Comparison of ENCODE assay signal across 8 cellular contexts in the genomic region with DNA sequence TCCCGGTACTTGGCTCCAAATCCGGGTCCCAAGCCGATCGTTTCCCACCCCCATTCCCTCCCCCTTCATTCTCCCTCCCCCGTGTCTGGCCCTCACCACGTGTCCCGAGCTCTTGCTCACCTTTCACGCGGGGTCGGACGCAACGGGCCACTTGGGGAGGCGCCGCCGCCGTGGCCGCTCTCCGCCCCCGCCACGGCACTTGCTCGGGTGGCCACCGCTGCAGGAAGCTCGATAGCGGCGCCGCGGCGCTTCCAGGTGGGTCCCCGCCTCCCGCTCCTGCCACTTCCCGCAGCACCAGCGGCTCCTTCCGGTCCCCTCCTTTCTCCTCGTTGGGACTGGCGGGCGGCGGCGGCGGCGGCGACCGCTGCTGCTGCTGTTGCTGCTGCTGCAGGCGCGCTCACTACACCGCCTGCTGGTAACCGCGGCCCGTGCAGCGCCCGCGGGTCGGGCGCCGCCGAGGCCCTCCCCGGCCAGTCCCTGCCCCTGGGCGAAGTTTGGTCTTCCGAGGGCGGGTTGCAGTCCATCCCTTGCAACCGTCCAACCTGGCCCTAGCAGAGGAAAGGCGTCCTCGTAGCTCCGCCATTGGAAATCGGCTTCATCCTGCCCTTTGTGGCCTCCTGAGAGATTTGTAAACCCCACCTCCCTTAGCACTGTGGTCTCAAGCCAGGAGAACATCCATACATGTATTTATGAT. TPM values are rescaled to one million over a fixed set of nuclear protein-coding genes. Genes with fewer than 3 reads are reported as not detected.
DNase-seq lines count a peak whose midpoint lies in the region; ATAC-seq and TF ChIP-seq lines count a peak whose summit lies in the region.

No MANE protein-coding gene starts in this region.

- no TSS peak for BruUV-seq in PC-9 (replicated peaks; lab: Mats Ljungman, UMichigan)

- peaks cover 0 to 3% (median 0%) of the 10 kb centered on the region in 7 donors for H3K9me3 Mint-ChIP-seq in naive B cell
- H3K9me3 Mint-ChIP-seq in stimulated activated effector memory CD8-positive, alpha-beta T cell treated with anti-CD3 and anti-CD28 coated beads, Interleukin-12 subunit alpha, Interleukin-12 subunit beta, amount 100 ng/mL, for 72 hours: no peaks in the 10 kb centered on the region

- CTCF ChIA-PET in PC-9 (lab: Charles Lee): interaction anchor here (0.7 kb wide), 1 partner anchor 321 kb away, joined by 8 read pairs; no protein-coding TSS in a partner anchor

- peaks cover 0 to 8% of the 10 kb centered on the region in 2 donors for H3K36me3 Mint-ChIP-seq in naive B cell
- H3K36me3 Mint-ChIP-seq in stimulated activated effector memory CD8-positive, alpha-beta T cell treated with anti-CD3 and anti-CD28 coated beads, Interleukin-12 subunit alpha, Interleukin-12 subunit beta, amount 100 ng/mL, for 72 hours: peaks cover 27% of the 10 kb centered on the region

- H4K20me1 ChIP-seq in DND-41 (ENCODE audit: insufficient read depth, low read length) (peaks cover 31% of the 10 kb centered on the region; the same call in 1 of the 2 replicates), PC-9 (ENCODE audit: insufficient read depth) (peaks cover 37% of the 10 kb centered on the region)

- peak in 2 of 4 donors; percentile 47 to 57 for TF ChIP-seq POLR2A in esophagus squamous epithelium (IDR thresholded peaks at IDR 0.05)

- H3K27ac Mint-ChIP-seq in naive B cell: peak overlapping the region; percentile 97 to 99 (median 98)
- peak overlapping the region; percentile 99 for H3K27ac Mint-ChIP-seq in stimulated activated effector memory CD8-positive, alpha-beta T cell treated with anti-CD3 and anti-CD28 coated beads, Interleukin-12 subunit alpha, Interleukin-12 subunit beta, amount 100 ng/mL, for 72 hours

- H3K9me2 ChIP-seq in PC-9 (ENCODE audit: insufficient read depth): no peaks in the 10 kb centered on the region

- no peaks in the 10 kb centered on the region for H3K27me3 Mint-ChIP-seq in naive B cell

- H3F3A ChIP-seq in PC-9 (ENCODE audit: insufficient read depth, low read depth): peaks cover 21% of the 10 kb centered on the region; the same call in 1 of the 2 replicates

- DNase-seq in DND-41 (peak; percentile 95), KG1 (lab: John Stamatoyannopoulos, UW) (peak; percentile 90), PC-9 (peak; percentile 89 to 93), esophagus squamous epithelium (lab: John Stamatoyannopoulos, UW) (peak; percentile 73), naive B cell (peak; percentile 91)
- peak; percentile 89 to 94 for DNase-seq in activated T-cell treated with anti-CD3 and anti-CD28 coated beads, Interleukin-2, amount 50 U/mL, for 48 hours
- DNase-seq in stimulated activated effector memory CD8-positive, alpha-beta T cell treated with anti-CD3 and anti-CD28 coated beads, Interleukin-12 subunit alpha, Interleukin-12 subunit beta, amount 100 ng/mL, for 72 hours (ENCODE audit: low spot score in 2 of 2): peak; percentile 91 to 94

- H3K27ac ChIP-seq in DND-41 (ENCODE audit: low read length): peak overlapping the region; percentile 94
- H3K27ac ChIP-seq in PC-9: peak overlapping the region; percentile 96
- H3K27ac ChIP-seq in esophagus squamous epithelium: peak overlapping the region; percentile 83 to 96 (median 94)

- H3K79me2 ChIP-seq in DND-41 (ENCODE audit: insufficient read depth, low read length) (peaks cover 47% of the 10 kb centered on the region), PC-9 (ENCODE audit: low read depth) (peaks cover 43% of the 10 kb centered on the region)

- intact Hi-C loops in PC-9 (cut with micrococcal nuclease; ENCODE audit: unreplicated experiment) (loop anchor here (2.0 to 10.0 kb wide), 4 partner anchors 76 to 536 kb away; no protein-coding TSS in a partner anchor), esophagus squamous epithelium (cut with DNase I) (no loop called here)

- POLR2A ChIA-PET in PC-9 (lab: Charles Lee; ENCODE audit: unreplicated experiment): interaction anchor here (0.6 kb wide), 2 partner anchors 390 to 418 kb away, joined by 4 to 18 read pairs; no protein-coding TSS in a partner anchor

- peak overlapping the region; percentile 89 for H3K4me2 ChIP-seq in DND-41 (ENCODE audit: insufficient read depth, low read length)
- H3K4me2 ChIP-seq in PC-9: peak overlapping the region; percentile 84

- 0% methylated on average over 3 to 4 of the region's 64 CpGs for WGBS in esophagus squamous epithelium, 2 donors

- ATAC-seq in DND-41 (ENCODE audit: insufficient read depth, low read depth) (peak; percentile 81), GM21737 (IDR thresholded peaks at IDR 0.05; ENCODE audit: unreplicated experiment) (peak; percentile 70), naive B cell (ENCODE audit: low read depth in 2 of 2) (peak; percentile 65 to 69)
- peak; percentile 84 for ATAC-seq in stimulated activated effector memory CD8-positive, alpha-beta T cell treated with anti-CD3 and anti-CD28 coated beads, Interleukin-12 subunit alpha, Interleukin-12 subunit beta, amount 100 ng/mL, for 72 hours

- H3K9ac ChIP-seq in DND-41 (ENCODE audit: low read depth, low read length): peak overlapping the region; percentile 83

- H2AFZ ChIP-seq in DND-41 (ENCODE audit: low read depth, low read length) (peak overlapping the region; percentile 93), PC-9 (peak overlapping the region; percentile 94)

- H3K9me3 ChIP-seq in DND-41 (ENCODE audit: insufficient read depth, low read length, severe bottlenecking): no peaks in the 10 kb centered on the region
- H3K9me3 ChIP-seq in PC-9 (ENCODE audit: insufficient read depth, low read depth): no peaks in the 10 kb centered on the region
- H3K9me3 ChIP-seq in esophagus squamous epithelium: no peaks in the 10 kb centered on the region

- H3K4me1 Mint-ChIP-seq in naive B cell: peaks cover 26 to 56% (median 36%) of the 10 kb centered on the region in 3 donors
- H3K4me1 Mint-ChIP-seq in stimulated activated effector memory CD8-positive, alpha-beta T cell treated with anti-CD3 and anti-CD28 coated beads, Interleukin-12 subunit alpha, Interleukin-12 subunit beta, amount 100 ng/mL, for 72 hours: peaks cover 34% of the 10 kb centered on the region

- peaks cover 47% of the 10 kb centered on the region for H3K4me1 ChIP-seq in DND-41 (ENCODE audit: insufficient read depth, low read length)
- H3K4me1 ChIP-seq in PC-9 (replicated peaks; ENCODE audit: insufficient read depth): peaks cover 32% of the 10 kb centered on the region
- peaks cover 9 to 53% (median 26%) of the 10 kb centered on the region in 3 donors for H3K4me1 ChIP-seq in esophagus squamous epithelium

- peak overlapping the region; percentile 59 to 84; a peak in 3 of 4 replicates for H3K4me3 ChIP-seq in DND-41 (ENCODE audit: low read depth in 1 of 2, low read length in 2 of 2)
- peak overlapping the region; percentile 92 for H3K4me3 ChIP-seq in PC-9
- peak overlapping the region; percentile 53 to 87 (median 86) for H3K4me3 ChIP-seq in esophagus squamous epithelium

- H3K4me3 Mint-ChIP-seq in naive B cell: peak overlapping the region; percentile 88 to 98 (median 94)
- peak overlapping the region; percentile 93 for H3K4me3 Mint-ChIP-seq in stimulated activated effector memory CD8-positive, alpha-beta T cell treated with anti-CD3 and anti-CD28 coated beads, Interleukin-12 subunit alpha, Interleukin-12 subunit beta, amount 100 ng/mL, for 72 hours

- H3K27me3 ChIP-seq in DND-41 (ENCODE audit: insufficient read depth, low read length, poor library complexity) (no peaks in the 10 kb centered on the region), PC-9 (ENCODE audit: insufficient read depth, low read depth) (no peaks in the 10 kb centered on the region), esophagus squamous epithelium (no peaks in the 10 kb centered on the region)

- TF ChIP-seq CTCF in DND-41 (IDR thresholded peaks at IDR 0.05; ENCODE audit: borderline replicate concordance, extremely low read depth, low read length, poor library complexity, severe bottlenecking): peak; percentile 81
- TF ChIP-seq CTCF in PC-9 (conservative IDR thresholded peaks at IDR 0.05): peak; percentile 84
- peak; percentile 66 to 97 (median 94) for TF ChIP-seq CTCF in esophagus squamous epithelium (IDR thresholded peaks at IDR 0.05)

- H3K36me3 ChIP-seq in DND-41 (ENCODE audit: insufficient read depth, low read length) (0 out of 2 replicates have a peak, but pooled peaks cover 3% of the 10 kb centered on the region), PC-9 (ENCODE audit: low read depth) (0 out of 2 replicates have a peak, but pooled peaks cover 5% of the 10 kb centered on the region), esophagus squamous epithelium (no peaks in the 10 kb centered on the region)

RNA-seq across cellular contexts. Expression of a gene that starts 0.8 kb away (rescaled TPM):
- 48.4 and 49.8 TPM in 2 replicates for total RNA-seq in PC-9 (2021)
- 10 to 100 TPM; 25.3 to 65.6 (median 33.1) TPM for total RNA-seq in esophagus squamous epithelium
- polyA plus RNA-seq in naive B cell (ENCODE audit: low read depth in 6 of 6): 10 to 100 TPM; 24.2 to 49.7 (median 36.8) TPM

Comparison
In these comparisons a context has a peak if more than half of its experiments do, and no peak if none do; other contexts are left out.
1. Peak in every context shown above with its lines: DNase-seq, ATAC-seq, H3K4me3 ChIP-seq and H3K27ac ChIP-seq.